Comparison of ENCODE assay signal across 19 cellular contexts in the genomic region with DNA sequence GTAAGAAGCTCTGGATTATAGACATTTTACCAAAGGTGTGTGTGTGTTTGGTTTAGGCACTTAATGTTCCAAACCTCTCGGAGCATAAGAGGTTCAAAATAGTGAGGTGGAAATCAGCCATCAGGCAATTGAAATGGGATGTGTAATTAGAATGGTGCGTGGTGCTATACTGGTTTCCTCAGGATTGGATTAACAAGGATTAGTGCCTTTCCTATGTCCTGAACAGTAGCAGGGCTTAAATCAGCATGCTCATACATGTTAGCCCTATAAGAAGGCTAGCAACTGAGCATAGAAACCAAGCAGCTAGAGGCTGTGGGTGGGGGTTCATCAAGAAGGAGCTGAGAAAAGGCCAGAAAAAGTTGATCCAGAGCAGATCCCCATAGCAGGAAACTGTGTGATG.
"Had no signal": no experiment of that assay in that cellular context is flagged by ENCODE, and none has a peak within 500 bp of the region (broad histone marks: within the 10 kb centered on the region; RNA-seq: fewer than 3 reads in every experiment).

No MANE protein-coding gene starts in this region.

- H3K9ac ChIP-seq: parathyroid adenoma had no signal

- H3K27ac ChIP-seq: neutrophil, parathyroid adenoma, tibial artery, uterus had no signal

- H3K36me3 ChIP-seq: neutrophil, tibial artery, uterus had no signal

- ATAC-seq: natural killer cell treated with Interleukin-12 subunit alpha and Interleukin-12 subunit beta and Interleukin-15 and Interleukin-18, amount 100 ng/mL, for 72 hours; sciatic nerve; stimulated activated effector memory CD8-positive, alpha-beta T cell treated with anti-CD3 and anti-CD28 coated beads, Interleukin-12 subunit alpha, Interleukin-12 subunit beta, amount 100 ng/mL, for 72 hours; stimulated activated naive CD8-positive, alpha-beta T cell treated with anti-CD3 and anti-CD28 coated beads, Interleukin-15, amount 100 ng/mL, for 72 hours had no signal

- H3K4me3 ChIP-seq: tibial artery, uterus had no signal

- H2AFZ ChIP-seq: parathyroid adenoma had no signal

- DNase-seq: activated CD4-positive, alpha-beta T cell treated with anti-CD3 and anti-CD28 coated beads for 4 hours; activated CD4-positive, alpha-beta T cell treated with anti-CD3 and anti-CD28 coated beads, Interleukin-2, amount 50 U/mL, for 48 hours; activated CD4-positive, CD25-positive, alpha-beta regulatory T cell; activated effector memory CD4-positive, alpha-beta T cell treated with anti-CD3 and anti-CD28 coated beads, Interleukin-2, amount 50 U/mL, for 16 hours; activated naive CD4-positive, alpha-beta T cell treated with anti-CD3 and anti-CD28 coated beads, Interleukin-2, amount 10 ng/mL, durations not matched to agents 7 days and 5 days; effector CD4-positive, alpha-beta T cell; erythroblast; foreskin melanocyte; kidney; small intestine; stimulated activated CD4-positive, alpha-beta T cell treated with anti-CD3 and anti-CD28 coated beads, Interleukin-2, amount 100 ng/mL, for 24 hours; stimulated activated naive CD8-positive, alpha-beta T cell treated with anti-CD3 and anti-CD28 coated beads, Interleukin-15, amount 100 ng/mL, for 72 hours; tibial artery; uterus had no signal

- H3K9me3 ChIP-seq: neutrophil, tibial artery, uterus had no signal

- H3K79me2 ChIP-seq: parathyroid adenoma had no signal

- H3K27me3 ChIP-seq: neutrophil, tibial artery, uterus had no signal

- H3K4me1 ChIP-seq: parathyroid adenoma, uterus had no signal
